ENCODE assay signal across 31 cellular contexts in the genomic region with DNA sequence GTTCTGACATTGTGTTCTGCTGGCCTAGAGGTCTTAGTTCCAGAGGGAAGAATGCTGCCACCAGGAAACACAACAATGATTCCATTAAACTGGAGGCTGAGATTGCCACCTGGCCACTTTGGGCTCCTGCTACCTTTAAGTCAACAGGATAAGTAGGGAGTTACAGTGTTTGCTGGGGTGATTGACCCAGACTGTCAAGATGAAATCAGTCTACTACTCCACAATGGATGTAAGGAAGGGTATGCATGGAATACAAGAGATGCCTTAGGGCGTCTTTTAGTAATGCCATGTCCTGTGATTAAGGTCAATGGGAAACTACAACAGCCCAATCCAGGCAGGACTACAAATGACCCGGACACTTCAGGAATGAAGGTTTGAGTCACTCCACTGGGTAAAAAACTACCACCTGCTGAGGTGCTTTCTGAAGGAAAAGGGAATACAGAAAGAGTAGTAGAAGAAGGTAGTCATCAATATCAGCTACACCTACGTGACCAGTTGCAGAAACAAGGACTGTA.
"Had no signal": no experiment of that assay in that cellular context is flagged by ENCODE, and none has a peak within 500 bp of the region (broad histone marks: within the 10 kb centered on the region; RNA-seq: fewer than 3 reads in every experiment).

No MANE protein-coding gene starts in this region.

- H3K36me3 ChIP-seq: ascending aorta, breast epithelium, cardiac muscle cell, gastrocnemius medialis, heart left ventricle had no signal

- ATAC-seq: activated naive CD4-positive, alpha-beta T cell treated with anti-CD3 and anti-CD28 coated beads, Interleukin-2, amount 50 U/mL, for 72 hours; activated T-cell treated with anti-CD3 and anti-CD28 coated beads, Interleukin-2, amount 50 U/mL, for 72 hours; esophagus mucosa; gastrocnemius medialis; heart left ventricle; WTC11 had no signal

- H3K27ac ChIP-seq: ascending aorta, breast epithelium, cardiac muscle cell, coronary artery, dorsolateral prefrontal cortex, gastrocnemius medialis, heart left ventricle, VCaP had no signal

- DNase-seq: activated CD4-positive, alpha-beta memory T cell treated with anti-CD3 and anti-CD28 coated beads, Interleukin-2, amount 10 ng/mL, durations not matched to agents 7 days and 5 days; activated CD4-positive, alpha-beta T cell treated with anti-CD3 and anti-CD28 coated beads for 1 hour; activated CD4-positive, alpha-beta T cell treated with anti-CD3 and anti-CD28 coated beads for 4 hours; activated CD4-positive, alpha-beta T cell treated with anti-CD3 and anti-CD28 coated beads, Interleukin-2, amount 10 ng/mL, durations not matched to agents 7 days and 5 days; activated CD4-positive, alpha-beta T cell treated with anti-CD3 and anti-CD28 coated beads, Interleukin-2, amount 50 U/mL, for 4 hours; activated CD8-positive, alpha-beta memory T cell treated with anti-CD3 and anti-CD28 coated beads, Interleukin-2, amount 50 U/mL, for 48 hours; activated gamma-delta T cell; activated naive CD4-positive, alpha-beta T cell; activated naive CD4-positive, alpha-beta T cell treated with anti-CD3 and anti-CD28 coated beads, Interleukin-2, amount 10 ng/mL, durations not matched to agents 7 days and 5 days; activated naive CD8-positive, alpha-beta T cell treated with anti-CD3 and anti-CD28 coated beads, Interleukin-2, amount 10 ng/mL, durations not matched to agents 7 days and 5 days; activated T-cell treated with anti-CD3 and anti-CD28 coated beads for 4 hours; activated T-cell treated with anti-CD3 and anti-CD28 coated beads, Interleukin-2, amount 50 U/mL, for 24 hours; activated T-cell treated with anti-CD3 and anti-CD28 coated beads, Interleukin-2, amount 50 U/mL, for 72 hours; central memory CD4-positive, alpha-beta T cell; cerebellar nuclear complex; dorsolateral prefrontal cortex; effector memory CD4-positive, alpha-beta T cell; endodermal cell; foreskin fibroblast; gastrocnemius medialis; glutamatergic neuron; heart left ventricle; T-helper 2 cell had no signal

- H3K27me3 ChIP-seq: ascending aorta, breast epithelium, cardiac muscle cell, dorsolateral prefrontal cortex, gastrocnemius medialis, heart left ventricle had no signal

- H3K9me3 ChIP-seq: ascending aorta, breast epithelium, gastrocnemius medialis had no signal

- H3K4me1 ChIP-seq: ascending aorta, breast epithelium, gastrocnemius medialis, heart left ventricle had no signal

- H3K4me3 ChIP-seq: ascending aorta, breast epithelium, cardiac muscle cell, coronary artery, dorsolateral prefrontal cortex, gastrocnemius medialis, heart left ventricle had no signal
